Comparison of ENCODE assay signal across 1 cellular context in genomic region chr10:99682752-99683151, GRCh38.
TF ChIP-seq lines count a peak whose summit lies in the region.

No MANE protein-coding gene starts in this region.

TF ChIP-seq in GM23338, 12 proteins besides CTCF, POLR2A, EP300 and RAD21 (continued from another document):
- TF ChIP-seq ZNF462 (CRISPR knock-in tag; IDR thresholded peaks at IDR 0.05) (no peak), NANOG (IDR thresholded peaks at IDR 0.05; ENCODE audit: borderline replicate concordance) (no peak), CREB1 (CRISPR knock-in tag; IDR thresholded peaks at IDR 0.05; ENCODE audit: low read depth) (no peak), EZH2phosphoT487 (IDR thresholded peaks at IDR 0.05; ENCODE audit: unreplicated experiment) (no peak), ZNF331 (CRISPR knock-in tag; IDR thresholded peaks at IDR 0.05; ENCODE audit: low read depth) (no peak), ZNF114 (CRISPR knock-in tag; IDR thresholded peaks at IDR 0.05) (no peak)
- TF ChIP-seq, protein P1, sequence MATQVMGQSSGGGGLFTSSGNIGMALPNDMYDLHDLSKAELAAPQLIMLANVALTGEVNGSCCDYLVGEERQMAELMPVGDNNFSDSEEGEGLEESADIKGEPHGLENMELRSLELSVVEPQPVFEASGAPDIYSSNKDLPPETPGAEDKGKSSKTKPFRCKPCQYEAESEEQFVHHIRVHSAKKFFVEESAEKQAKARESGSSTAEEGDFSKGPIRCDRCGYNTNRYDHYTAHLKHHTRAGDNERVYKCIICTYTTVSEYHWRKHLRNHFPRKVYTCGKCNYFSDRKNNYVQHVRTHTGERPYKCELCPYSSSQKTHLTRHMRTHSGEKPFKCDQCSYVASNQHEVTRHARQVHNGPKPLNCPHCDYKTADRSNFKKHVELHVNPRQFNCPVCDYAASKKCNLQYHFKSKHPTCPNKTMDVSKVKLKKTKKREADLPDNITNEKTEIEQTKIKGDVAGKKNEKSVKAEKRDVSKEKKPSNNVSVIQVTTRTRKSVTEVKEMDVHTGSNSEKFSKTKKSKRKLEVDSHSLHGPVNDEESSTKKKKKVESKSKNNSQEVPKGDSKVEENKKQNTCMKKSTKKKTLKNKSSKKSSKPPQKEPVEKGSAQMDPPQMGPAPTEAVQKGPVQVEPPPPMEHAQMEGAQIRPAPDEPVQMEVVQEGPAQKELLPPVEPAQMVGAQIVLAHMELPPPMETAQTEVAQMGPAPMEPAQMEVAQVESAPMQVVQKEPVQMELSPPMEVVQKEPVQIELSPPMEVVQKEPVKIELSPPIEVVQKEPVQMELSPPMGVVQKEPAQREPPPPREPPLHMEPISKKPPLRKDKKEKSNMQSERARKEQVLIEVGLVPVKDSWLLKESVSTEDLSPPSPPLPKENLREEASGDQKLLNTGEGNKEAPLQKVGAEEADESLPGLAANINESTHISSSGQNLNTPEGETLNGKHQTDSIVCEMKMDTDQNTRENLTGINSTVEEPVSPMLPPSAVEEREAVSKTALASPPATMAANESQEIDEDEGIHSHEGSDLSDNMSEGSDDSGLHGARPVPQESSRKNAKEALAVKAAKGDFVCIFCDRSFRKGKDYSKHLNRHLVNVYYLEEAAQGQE (IDR thresholded peaks at IDR 0.05; ENCODE audit: unreplicated experiment), result no peak
- TF ChIP-seq, protein P2, sequence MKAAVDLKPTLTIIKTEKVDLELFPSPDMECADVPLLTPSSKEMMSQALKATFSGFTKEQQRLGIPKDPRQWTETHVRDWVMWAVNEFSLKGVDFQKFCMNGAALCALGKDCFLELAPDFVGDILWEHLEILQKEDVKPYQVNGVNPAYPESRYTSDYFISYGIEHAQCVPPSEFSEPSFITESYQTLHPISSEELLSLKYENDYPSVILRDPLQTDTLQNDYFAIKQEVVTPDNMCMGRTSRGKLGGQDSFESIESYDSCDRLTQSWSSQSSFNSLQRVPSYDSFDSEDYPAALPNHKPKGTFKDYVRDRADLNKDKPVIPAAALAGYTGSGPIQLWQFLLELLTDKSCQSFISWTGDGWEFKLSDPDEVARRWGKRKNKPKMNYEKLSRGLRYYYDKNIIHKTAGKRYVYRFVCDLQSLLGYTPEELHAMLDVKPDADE (IDR thresholded peaks at IDR 0.05), result no peak
